Comparison of ENCODE assay signal across 9 cellular contexts in the genomic region with DNA sequence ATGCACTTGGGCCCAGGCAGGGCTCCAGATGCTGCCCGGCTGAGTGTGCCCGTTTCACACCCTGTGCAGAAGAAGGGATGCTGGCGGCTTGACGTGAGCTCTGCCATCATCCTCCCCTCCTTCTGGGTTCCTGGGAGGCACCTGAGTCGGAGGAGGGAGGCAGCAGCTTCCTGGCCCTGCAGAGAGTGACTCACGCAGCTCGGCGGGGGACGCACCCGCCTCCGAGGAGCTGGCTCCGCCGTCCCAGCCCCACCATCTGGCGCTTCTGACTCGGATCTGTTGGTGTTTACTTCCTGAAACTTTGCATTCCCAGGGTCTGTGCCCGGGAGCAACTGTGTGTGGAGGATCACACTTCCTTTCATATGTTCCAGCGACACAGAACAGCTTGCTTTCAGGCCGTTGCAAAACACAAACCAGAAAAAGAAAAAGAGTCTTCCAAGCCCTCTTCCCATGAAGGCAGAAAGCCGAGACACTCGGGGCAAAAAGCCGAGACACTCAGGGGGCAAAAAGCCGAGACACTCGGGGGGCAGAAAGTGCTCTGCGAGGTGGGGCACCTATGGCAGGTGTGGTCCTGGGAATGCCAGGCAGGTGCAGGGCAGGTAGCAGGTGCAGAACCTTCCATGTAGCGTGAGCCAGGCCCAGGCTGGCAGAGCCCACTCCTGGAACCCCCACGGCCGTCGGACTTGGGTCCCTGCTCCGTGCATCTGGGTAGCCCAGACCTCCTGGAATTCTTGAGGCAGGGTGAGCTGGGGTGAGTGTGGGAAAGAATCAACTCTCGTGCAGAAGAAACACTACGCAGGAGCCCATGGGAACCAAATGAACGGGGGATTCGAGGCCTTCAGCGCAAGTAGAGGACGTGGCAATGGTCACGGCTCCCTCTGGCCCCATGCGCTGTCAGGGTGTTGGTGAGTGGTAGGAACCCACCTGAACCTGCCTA. TPM values are rescaled to one million over a fixed set of nuclear protein-coding genes. Genes with fewer than 3 reads are reported as not detected.
DNase-seq lines count a peak whose midpoint lies in the region; ATAC-seq and TF ChIP-seq lines count a peak whose summit lies in the region.
"Had no signal": no experiment of that assay in that cellular context is flagged by ENCODE, and none has a peak within 500 bp of the region (broad histone marks: within the 10 kb centered on the region; RNA-seq: fewer than 3 reads in every experiment).

No MANE protein-coding gene starts in this region.

- H3K36me3 ChIP-seq in uterus, result no peaks in the 10 kb centered on the region

- TF ChIP-seq CTCF in AG04449 (IDR thresholded peaks at IDR 0.05; ENCODE audit: insufficient read depth, low read length, missing control alignments), result no peak
- no peak for TF ChIP-seq CTCF in uterus (IDR thresholded peaks at IDR 0.05)
- no peak for TF ChIP-seq CTCF in GM20000 (IDR thresholded peaks at IDR 0.05; ENCODE audit: extremely low read depth, missing control alignments)

- ATAC-seq in HG02678 (IDR thresholded peaks at IDR 0.05; ENCODE audit: unreplicated experiment), result no peak
- ATAC-seq in HG02938 (IDR thresholded peaks at IDR 0.05; ENCODE audit: unreplicated experiment), result no peak

- intact Hi-C loops in uterus (cut with DNase I; ENCODE audit: low total_unique reads), result no loop called here

- H3K9me3 ChIP-seq in uterus, result no peaks in the 10 kb centered on the region

- peak; percentile 19 for DNase-seq in AG04449 (ENCODE audit: low read depth, low spot score)
- peak; percentile 76 for DNase-seq in HK-2 (ENCODE audit: unreplicated experiment)
- peak; percentile 60 for DNase-seq in inferior parietal cortex (ENCODE audit: extremely low spot score)
- no peak for DNase-seq in uterus
- no peak for DNase-seq in GM20000 (ENCODE audit: low spot score)
- DNase-seq: effector CD4-positive, alpha-beta T cell had no signal

- CTCF ChIA-PET in AG04449 (lab: Yijun Ruan, JAX), result no interaction called here

- H3K4me1 ChIP-seq in uterus, result no peaks in the 10 kb centered on the region

- no peaks in the 10 kb centered on the region for H3K27me3 ChIP-seq in uterus

- H3K27ac ChIP-seq in angular gyrus (ENCODE audit: low read depth, low read length), result peak overlapping the region; percentile 82
- H3K27ac ChIP-seq in uterus, result no peak overlapping the region

- POLR2A ChIA-PET in AG04449 (lab: Yijun Ruan, JAX), result interaction anchor here (0.8 kb wide), 1 partner anchor 204 kb away, joined by 3 read pairs; no protein-coding TSS in a partner anchor

- no peak for TF ChIP-seq POLR2A in uterus (IDR thresholded peaks at IDR 0.05)

- H3K4me3 ChIP-seq in AG04449 (ENCODE audit: low read depth, low read length), result no peak overlapping the region
- no peak overlapping the region for H3K4me3 ChIP-seq in uterus

RNA-seq across cellular contexts. Expression of gene GALNT9, which starts 27.6 kb away (rescaled TPM):
- total RNA-seq in uterus, result 1 to 10 TPM in 2 of 4 donors, not detected in 2; 1.5 to 4.3 TPM

Comparison
In these comparisons a context has a peak if more than half of its experiments do, and no peak if none do; other contexts are left out.
1. DNase-seq: peak in AG04449 (single experiment), HK-2 (single experiment) and inferior parietal cortex (single experiment); none in uterus (0 of 2) and GM20000 (single experiment).